In the genomic region with DNA sequence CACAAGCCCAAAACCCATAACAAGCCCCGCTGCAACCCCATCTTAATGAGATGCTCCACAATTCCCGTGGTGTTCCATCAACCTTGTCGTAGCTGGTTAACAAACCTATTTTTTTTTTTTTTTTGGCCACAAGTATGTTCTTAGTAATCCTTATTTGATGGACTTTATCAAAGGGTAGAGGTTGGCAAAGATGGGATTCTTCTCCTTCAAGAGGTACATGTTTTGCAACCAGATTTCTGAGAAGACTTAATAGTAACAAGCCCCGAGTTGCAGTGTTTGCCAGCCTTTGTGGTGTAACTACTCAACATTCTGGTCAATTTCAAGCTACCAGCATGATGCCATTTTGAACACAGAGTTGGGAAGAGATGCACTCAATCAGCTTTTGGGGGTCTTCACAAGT, we compare ENCODE assay signal across 20 cellular contexts.
DNase-seq lines count a peak whose midpoint lies in the region; ATAC-seq and TF ChIP-seq lines count a peak whose summit lies in the region.
"Had no signal": no experiment of that assay in that cellular context is flagged by ENCODE, and none has a peak within 500 bp of the region (broad histone marks: within the 10 kb centered on the region; RNA-seq: fewer than 3 reads in every experiment).

No MANE protein-coding gene starts in this region.

- H3K27me3 ChIP-seq in heart left ventricle, result no peaks in the 10 kb centered on the region
- H3K27me3 ChIP-seq: SJSA1 had no signal

- peaks cover 0 to 4% (median 3%) of the 10 kb centered on the region in 3 donors for H3K9me3 Mint-ChIP-seq in IgD-negative memory B cell
- H3K9me3 Mint-ChIP-seq in activated CD4-positive, alpha-beta memory T cell treated with anti-CD3 and anti-CD28 coated beads, Interleukin-2, amount 10 ng/mL, durations not matched to agents 7 days and 5 days, result peaks cover 7% of the 10 kb centered on the region

- DNase-seq in heart left ventricle, result no peak
- DNase-seq in left cardiac atrium, result no peak
- no peak for DNase-seq in activated CD4-positive, alpha-beta memory T cell treated with anti-CD3 and anti-CD28 coated beads, Interleukin-2, amount 10 ng/mL, durations not matched to agents 7 days and 5 days
- DNase-seq in fibroblast of the aortic adventitia (ENCODE audit: low read depth), result peak; percentile 55
- DNase-seq in 8988T, result no peak
- DNase-seq: Calu3; DMS53; H9; NCI-H187 treated with DMSO at 0.1 percent for 48 hours; NCI-H2171; NCI-H446 treated with DMSO at 0.1 percent for 48 hours; NK-92 treated with Interleukin-12 subunit alpha and Interleukin-12 subunit beta, amount 100 ng/mL, for 24 hours; OCI-M1; RPMI8226 had no signal

- peaks cover 37 to 52% (median 41%) of the 10 kb centered on the region in 3 donors for H3K4me1 Mint-ChIP-seq in IgD-negative memory B cell
- peaks cover 64% of the 10 kb centered on the region for H3K4me1 Mint-ChIP-seq in activated CD4-positive, alpha-beta memory T cell treated with anti-CD3 and anti-CD28 coated beads, Interleukin-2, amount 10 ng/mL, durations not matched to agents 7 days and 5 days

- H3K9me3 ChIP-seq in heart left ventricle, result no peaks in the 10 kb centered on the region
- H3K9me3 ChIP-seq: SJSA1 had no signal

- CTCF ChIA-PET in activated CD4-positive, alpha-beta memory T cell treated with anti-CD3 and anti-CD28 coated beads, Interleukin-2, amount 10 ng/mL, durations not matched to agents 7 days and 5 days (lab: Charles Lee), result interaction anchor here (1.2 to 4.7 kb wide), 10 partner anchors 10 to 360 kb away, joined by 3 to 63 read pairs (median 7); no protein-coding TSS in a partner anchor

- TF ChIP-seq POLR2A in heart left ventricle (IDR thresholded peaks at IDR 0.05) (no peak), GM18505 (IDR thresholded peaks at IDR 0.05; ENCODE audit: borderline replicate concordance, extremely low read depth, insufficient read depth, insufficient read length) (no peak)

- H3K36me3 Mint-ChIP-seq in IgD-negative memory B cell, result no peaks in the 10 kb centered on the region
- H3K36me3 Mint-ChIP-seq in activated CD4-positive, alpha-beta memory T cell treated with anti-CD3 and anti-CD28 coated beads, Interleukin-2, amount 10 ng/mL, durations not matched to agents 7 days and 5 days (ENCODE audit: low read depth), result peaks cover 14% of the 10 kb centered on the region
- H3K36me3 Mint-ChIP-seq: CD14-positive monocyte had no signal

- ATAC-seq in heart left ventricle, result no peak
- no peak for ATAC-seq in left cardiac atrium
- no peak for ATAC-seq in GM21390 (IDR thresholded peaks at IDR 0.05; ENCODE audit: unreplicated experiment)
- no peak for ATAC-seq in GM18505 (IDR thresholded peaks at IDR 0.05; ENCODE audit: unreplicated experiment)

- H3K27ac ChIP-seq in heart left ventricle, result peak overlapping the region in 9 of 12 donors; percentile 52 to 88 (median 71)
- H3K27ac ChIP-seq: HL-60, SJSA1 had no signal

- H3K27ac Mint-ChIP-seq in IgD-negative memory B cell, result peak overlapping the region; percentile 76 to 97 (median 89)
- peak overlapping the region; percentile 88 for H3K27ac Mint-ChIP-seq in activated CD4-positive, alpha-beta memory T cell treated with anti-CD3 and anti-CD28 coated beads, Interleukin-2, amount 10 ng/mL, durations not matched to agents 7 days and 5 days
- H3K27ac Mint-ChIP-seq: CD14-positive monocyte, H9 had no signal

- no peak overlapping the region for H3K4me3 Mint-ChIP-seq in IgD-negative memory B cell
- no peak overlapping the region for H3K4me3 Mint-ChIP-seq in activated CD4-positive, alpha-beta memory T cell treated with anti-CD3 and anti-CD28 coated beads, Interleukin-2, amount 10 ng/mL, durations not matched to agents 7 days and 5 days
- H3K4me3 Mint-ChIP-seq: CD14-positive monocyte, H9 had no signal

- POLR2A ChIA-PET in activated CD4-positive, alpha-beta memory T cell treated with anti-CD3 and anti-CD28 coated beads, Interleukin-2, amount 10 ng/mL, durations not matched to agents 7 days and 5 days (lab: Charles Lee), result interaction anchor here (0.9 to 7.1 kb wide), 13 partner anchors 10 to 707 kb away, joined by 3 to 150 read pairs (median 14); a partner anchor contains a TSS

- TF ChIP-seq CTCF in heart left ventricle (IDR thresholded peaks at IDR 0.05) (no peak), fibroblast of the aortic adventitia (IDR thresholded peaks at IDR 0.05; ENCODE audit: insufficient read depth, low read length) (no peak)

- H3K36me3 ChIP-seq in heart left ventricle, result no peaks in the 10 kb centered on the region
- H3K36me3 ChIP-seq: SJSA1 had no signal

- H3K4me1 ChIP-seq in heart left ventricle, result peaks cover 0 to 61% (median 17%) of the 10 kb centered on the region in 12 donors

- intact Hi-C loops in heart left ventricle (cut with DNase I) (loop anchor here in 4 of 10 donors (5.0 to 10.0 kb wide), 4 partner anchors 40 to 145 kb away; no protein-coding TSS in a partner anchor), left cardiac atrium (cut with DNase I) (no loop called here)

- peaks cover 3% of the 10 kb centered on the region for H3K27me3 Mint-ChIP-seq in IgD-negative memory B cell
- H3K27me3 Mint-ChIP-seq in activated CD4-positive, alpha-beta memory T cell treated with anti-CD3 and anti-CD28 coated beads, Interleukin-2, amount 10 ng/mL, durations not matched to agents 7 days and 5 days, result no peaks in the 10 kb centered on the region

- whole genome bisulfite sequencing in heart left ventricle, 4 donors, result 88 to 96% (median 92%) methylated on average over 4 of the region's 4 CpGs

- H3K4me3 ChIP-seq in heart left ventricle (no peak overlapping the region), fibroblast of the aortic adventitia (ENCODE audit: low read depth, low read length) (no peak overlapping the region)
- H3K4me3 ChIP-seq: SJSA1 had no signal
